ENCODE assay signal across 9 cellular contexts in genomic region chr2:74554821-74555531, GRCh38. TPM values are rescaled to one million over a fixed set of nuclear protein-coding genes. Genes with fewer than 3 reads are reported as not detected.
DNase-seq lines count a peak whose midpoint lies in the region; ATAC-seq and TF ChIP-seq lines count a peak whose summit lies in the region.
"Had no signal": no experiment of that assay in that cellular context is flagged by ENCODE, and none has a peak within 500 bp of the region (broad histone marks: within the 10 kb centered on the region; RNA-seq: fewer than 3 reads in every experiment).

No MANE protein-coding gene starts in this region.

- no peaks in the 10 kb centered on the region for H3K9me3 ChIP-seq in left lung

- H3K9me3 Mint-ChIP-seq in T-helper 1 cell treated with Interleukin-12 subunit alpha and Interleukin-12 subunit beta and Interleukin-4 antibody, amounts not matched to agents 30 μg/mL and 1 μg/mL, for 36 hours: no peaks in the 10 kb centered on the region
- H3K9me3 Mint-ChIP-seq in chondrocyte (ENCODE audit: low read depth): no peaks in the 10 kb centered on the region

- H3K4me3 Mint-ChIP-seq in T-helper 1 cell treated with Interleukin-12 subunit alpha and Interleukin-12 subunit beta and Interleukin-4 antibody, amounts not matched to agents 30 μg/mL and 1 μg/mL, for 36 hours: peak overlapping the region; percentile 96
- H3K4me3 Mint-ChIP-seq in chondrocyte (ENCODE audit: unreplicated experiment): peak overlapping the region; percentile 97

- H3K36me3 Mint-ChIP-seq in T-helper 1 cell treated with Interleukin-12 subunit alpha and Interleukin-12 subunit beta and Interleukin-4 antibody, amounts not matched to agents 30 μg/mL and 1 μg/mL, for 36 hours (ENCODE audit: low read depth): peaks cover 11% of the 10 kb centered on the region
- H3K36me3 Mint-ChIP-seq in chondrocyte (ENCODE audit: low read depth): peaks cover 9% of the 10 kb centered on the region

- peaks cover 24% of the 10 kb centered on the region for H3K4me1 Mint-ChIP-seq in T-helper 1 cell treated with Interleukin-12 subunit alpha and Interleukin-12 subunit beta and Interleukin-4 antibody, amounts not matched to agents 30 μg/mL and 1 μg/mL, for 36 hours (ENCODE audit: low read depth)
- peaks cover 59% of the 10 kb centered on the region for H3K4me1 Mint-ChIP-seq in chondrocyte (ENCODE audit: low read depth)

- H3K4me3 ChIP-seq in left lung: peak overlapping the region; percentile 72 to 95

- H3K27me3 ChIP-seq in left lung: peaks cover 0 to 1% of the 10 kb centered on the region in 2 donors

- peak overlapping the region; percentile 94 for H3K27ac Mint-ChIP-seq in T-helper 1 cell treated with Interleukin-12 subunit alpha and Interleukin-12 subunit beta and Interleukin-4 antibody, amounts not matched to agents 30 μg/mL and 1 μg/mL, for 36 hours
- H3K27ac Mint-ChIP-seq in chondrocyte (ENCODE audit: unreplicated experiment): peak overlapping the region; percentile 87

- intact Hi-C loops in left lung (cut with DNase I): no loop called here

- peaks cover 13 to 51% of the 10 kb centered on the region in 2 donors for H3K4me1 ChIP-seq in left lung

- DNase-seq in A172 (ENCODE audit: low spot score) (peak; percentile 41), chondrocyte (ENCODE audit: low spot score) (no peak), left lung (peak; percentile 72 to 93), NCI-H1436 (lab: John Stamatoyannopoulos, UW) (no peak)
- DNase-seq in stimulated activated CD8-positive, alpha-beta memory T cell treated with anti-CD3 and anti-CD28 coated beads, Interleukin-4, amount 100 ng/mL, for 24 hours (ENCODE audit: low read depth): peak; percentile 22

- ATAC-seq in GM18868 (IDR thresholded peaks at IDR 0.05; ENCODE audit: unreplicated experiment) (peak; percentile 38), HG03135 (IDR thresholded peaks at IDR 0.05; ENCODE audit: unreplicated experiment) (peak; percentile 58), left lung (peak; percentile 74)

- TF ChIP-seq CTCF in chondrocyte (IDR thresholded peaks at IDR 0.05) (peak; percentile 32), left lung (IDR thresholded peaks at IDR 0.05) (no peak)

- H3K27ac ChIP-seq in left lung: peak overlapping the region; percentile 84 to 93

- peaks cover 0 to 11% of the 10 kb centered on the region in 2 donors for H3K36me3 ChIP-seq in left lung

- peaks cover 13% of the 10 kb centered on the region for H3K27me3 Mint-ChIP-seq in T-helper 1 cell treated with Interleukin-12 subunit alpha and Interleukin-12 subunit beta and Interleukin-4 antibody, amounts not matched to agents 30 μg/mL and 1 μg/mL, for 36 hours (ENCODE audit: low read depth)
- H3K27me3 Mint-ChIP-seq in chondrocyte (ENCODE audit: low read depth): no peaks in the 10 kb centered on the region

RNA-seq across cellular contexts. Expression of gene DOK1, which starts 0.5 kb away (rescaled TPM):
- total RNA-seq in A172 (2014; rRNA removed; shearing (Covaris generic)): 17.3 and 24.8 TPM in 2 replicates
- total RNA-seq in chondrocyte (33.6 to 46.0 TPM (median 44.4 TPM) in 3 replicates), left lung (10 to 100 TPM; 26.7 to 35.2 TPM)

RNA-seq across cellular contexts. Expression of gene LOXL3, which starts 1.2 kb away (rescaled TPM):
- 3.2 TPM in 2 replicates for total RNA-seq in A172 (2014; rRNA removed; shearing (Covaris generic))
- total RNA-seq in chondrocyte: 107 to 112 TPM (median 109 TPM) in 3 replicates
- total RNA-seq in left lung: 10 to 100 TPM; 10.8 to 12.2 TPM

RNA-seq across cellular contexts. Expression of gene HTRA2, which starts 25.2 kb away (rescaled TPM):
- total RNA-seq in A172 (2014; rRNA removed; shearing (Covaris generic)): 58.0 and 70.3 TPM in 2 replicates
- total RNA-seq in chondrocyte: 23.8 to 31.2 TPM (median 24.2 TPM) in 3 replicates
- 10 to 100 TPM; 29.4 to 36.6 TPM for total RNA-seq in left lung

RNA-seq across cellular contexts. Expression of gene AUP1, which starts 25.5 kb away (rescaled TPM):
- 150 and 194 TPM in 2 replicates for total RNA-seq in A172 (2014; rRNA removed; shearing (Covaris generic))
- 76.8 to 94.3 TPM (median 79.8 TPM) in 3 replicates for total RNA-seq in chondrocyte
- 100 to 1,000 TPM; 110 to 132 TPM for total RNA-seq in left lung

RNA-seq across cellular contexts. Expression of gene DQX1, which starts 28.9 kb away (rescaled TPM):
- total RNA-seq in A172 (2014; rRNA removed; shearing (Covaris generic)): 0.17 TPM in 1 of 2 replicates, not detected in the other
- total RNA-seq in chondrocyte (0.34 TPM in 1 of 3 replicates, not detected in the others), left lung (under 1 TPM; 0.24 to 0.26 TPM)
- total RNA-seq: pulmonary artery endothelial cell had no signal

Comparison
In these comparisons a context has a peak if more than half of its experiments do, and no peak if none do; other contexts are left out.
1. DNase-seq: peak in A172 (single experiment), left lung (2 of 2) and stimulated activated CD8-positive, alpha-beta memory T cell treated with anti-CD3 and anti-CD28 coated beads, Interleukin-4, amount 100 ng/mL, for 24 hours (single experiment); none in chondrocyte (single experiment) and NCI-H1436 (single experiment).
2. Peak in every context shown above with its lines, with median percentiles within 50 percentile points of each other: ATAC-seq.